ENCODE assay signal across 1 cellular context in the genomic region with DNA sequence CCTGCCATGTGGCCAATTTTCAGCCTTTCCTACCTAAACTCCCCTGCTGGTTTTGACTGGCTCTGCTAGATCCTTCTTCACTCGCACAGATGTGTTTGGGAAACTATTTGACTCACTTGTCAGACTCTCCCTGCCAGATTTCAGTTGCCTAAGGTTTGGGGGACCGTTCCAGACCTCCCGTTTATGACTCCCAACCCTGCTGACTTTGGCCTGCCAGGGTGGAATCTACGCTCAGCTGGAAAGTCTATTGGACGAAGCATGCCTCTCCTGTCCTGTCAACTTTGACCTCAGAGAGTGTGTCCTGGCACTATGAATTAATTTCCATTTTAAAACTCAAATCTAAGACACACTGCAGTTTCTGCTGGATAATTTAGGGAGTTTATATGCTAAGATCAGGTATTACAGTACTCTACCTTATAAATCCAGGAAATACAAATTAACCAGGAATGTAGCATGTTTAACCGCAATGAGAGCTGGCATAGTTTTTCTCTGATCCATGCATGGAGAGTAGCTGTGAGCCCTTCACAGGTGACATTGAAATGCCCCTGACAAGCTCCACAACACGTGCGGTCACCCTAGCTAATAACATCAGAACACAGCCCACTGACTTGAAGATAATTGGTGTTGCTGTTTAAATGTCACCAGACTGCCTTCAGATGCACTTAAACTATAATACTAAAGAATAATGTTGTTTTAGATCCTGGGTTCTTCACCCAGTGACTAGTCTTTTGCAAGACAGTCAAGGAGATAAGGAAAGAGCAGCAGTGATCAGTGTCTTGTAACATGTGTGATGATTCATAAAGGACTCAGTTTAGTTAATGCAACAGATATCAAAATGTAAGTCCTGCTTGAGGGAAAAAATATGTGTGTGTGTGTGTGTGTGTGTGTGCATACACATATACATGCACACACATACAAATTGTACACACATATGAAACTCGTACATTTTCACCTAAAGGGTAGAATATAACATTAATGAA.
TF ChIP-seq lines count a peak whose summit lies in the region.

No MANE protein-coding gene starts in this region.

TF ChIP-seq in H1, 55 proteins besides CTCF, POLR2A, EP300 and RAD21 (continued from another document):
- TF ChIP-seq, protein P1, sequence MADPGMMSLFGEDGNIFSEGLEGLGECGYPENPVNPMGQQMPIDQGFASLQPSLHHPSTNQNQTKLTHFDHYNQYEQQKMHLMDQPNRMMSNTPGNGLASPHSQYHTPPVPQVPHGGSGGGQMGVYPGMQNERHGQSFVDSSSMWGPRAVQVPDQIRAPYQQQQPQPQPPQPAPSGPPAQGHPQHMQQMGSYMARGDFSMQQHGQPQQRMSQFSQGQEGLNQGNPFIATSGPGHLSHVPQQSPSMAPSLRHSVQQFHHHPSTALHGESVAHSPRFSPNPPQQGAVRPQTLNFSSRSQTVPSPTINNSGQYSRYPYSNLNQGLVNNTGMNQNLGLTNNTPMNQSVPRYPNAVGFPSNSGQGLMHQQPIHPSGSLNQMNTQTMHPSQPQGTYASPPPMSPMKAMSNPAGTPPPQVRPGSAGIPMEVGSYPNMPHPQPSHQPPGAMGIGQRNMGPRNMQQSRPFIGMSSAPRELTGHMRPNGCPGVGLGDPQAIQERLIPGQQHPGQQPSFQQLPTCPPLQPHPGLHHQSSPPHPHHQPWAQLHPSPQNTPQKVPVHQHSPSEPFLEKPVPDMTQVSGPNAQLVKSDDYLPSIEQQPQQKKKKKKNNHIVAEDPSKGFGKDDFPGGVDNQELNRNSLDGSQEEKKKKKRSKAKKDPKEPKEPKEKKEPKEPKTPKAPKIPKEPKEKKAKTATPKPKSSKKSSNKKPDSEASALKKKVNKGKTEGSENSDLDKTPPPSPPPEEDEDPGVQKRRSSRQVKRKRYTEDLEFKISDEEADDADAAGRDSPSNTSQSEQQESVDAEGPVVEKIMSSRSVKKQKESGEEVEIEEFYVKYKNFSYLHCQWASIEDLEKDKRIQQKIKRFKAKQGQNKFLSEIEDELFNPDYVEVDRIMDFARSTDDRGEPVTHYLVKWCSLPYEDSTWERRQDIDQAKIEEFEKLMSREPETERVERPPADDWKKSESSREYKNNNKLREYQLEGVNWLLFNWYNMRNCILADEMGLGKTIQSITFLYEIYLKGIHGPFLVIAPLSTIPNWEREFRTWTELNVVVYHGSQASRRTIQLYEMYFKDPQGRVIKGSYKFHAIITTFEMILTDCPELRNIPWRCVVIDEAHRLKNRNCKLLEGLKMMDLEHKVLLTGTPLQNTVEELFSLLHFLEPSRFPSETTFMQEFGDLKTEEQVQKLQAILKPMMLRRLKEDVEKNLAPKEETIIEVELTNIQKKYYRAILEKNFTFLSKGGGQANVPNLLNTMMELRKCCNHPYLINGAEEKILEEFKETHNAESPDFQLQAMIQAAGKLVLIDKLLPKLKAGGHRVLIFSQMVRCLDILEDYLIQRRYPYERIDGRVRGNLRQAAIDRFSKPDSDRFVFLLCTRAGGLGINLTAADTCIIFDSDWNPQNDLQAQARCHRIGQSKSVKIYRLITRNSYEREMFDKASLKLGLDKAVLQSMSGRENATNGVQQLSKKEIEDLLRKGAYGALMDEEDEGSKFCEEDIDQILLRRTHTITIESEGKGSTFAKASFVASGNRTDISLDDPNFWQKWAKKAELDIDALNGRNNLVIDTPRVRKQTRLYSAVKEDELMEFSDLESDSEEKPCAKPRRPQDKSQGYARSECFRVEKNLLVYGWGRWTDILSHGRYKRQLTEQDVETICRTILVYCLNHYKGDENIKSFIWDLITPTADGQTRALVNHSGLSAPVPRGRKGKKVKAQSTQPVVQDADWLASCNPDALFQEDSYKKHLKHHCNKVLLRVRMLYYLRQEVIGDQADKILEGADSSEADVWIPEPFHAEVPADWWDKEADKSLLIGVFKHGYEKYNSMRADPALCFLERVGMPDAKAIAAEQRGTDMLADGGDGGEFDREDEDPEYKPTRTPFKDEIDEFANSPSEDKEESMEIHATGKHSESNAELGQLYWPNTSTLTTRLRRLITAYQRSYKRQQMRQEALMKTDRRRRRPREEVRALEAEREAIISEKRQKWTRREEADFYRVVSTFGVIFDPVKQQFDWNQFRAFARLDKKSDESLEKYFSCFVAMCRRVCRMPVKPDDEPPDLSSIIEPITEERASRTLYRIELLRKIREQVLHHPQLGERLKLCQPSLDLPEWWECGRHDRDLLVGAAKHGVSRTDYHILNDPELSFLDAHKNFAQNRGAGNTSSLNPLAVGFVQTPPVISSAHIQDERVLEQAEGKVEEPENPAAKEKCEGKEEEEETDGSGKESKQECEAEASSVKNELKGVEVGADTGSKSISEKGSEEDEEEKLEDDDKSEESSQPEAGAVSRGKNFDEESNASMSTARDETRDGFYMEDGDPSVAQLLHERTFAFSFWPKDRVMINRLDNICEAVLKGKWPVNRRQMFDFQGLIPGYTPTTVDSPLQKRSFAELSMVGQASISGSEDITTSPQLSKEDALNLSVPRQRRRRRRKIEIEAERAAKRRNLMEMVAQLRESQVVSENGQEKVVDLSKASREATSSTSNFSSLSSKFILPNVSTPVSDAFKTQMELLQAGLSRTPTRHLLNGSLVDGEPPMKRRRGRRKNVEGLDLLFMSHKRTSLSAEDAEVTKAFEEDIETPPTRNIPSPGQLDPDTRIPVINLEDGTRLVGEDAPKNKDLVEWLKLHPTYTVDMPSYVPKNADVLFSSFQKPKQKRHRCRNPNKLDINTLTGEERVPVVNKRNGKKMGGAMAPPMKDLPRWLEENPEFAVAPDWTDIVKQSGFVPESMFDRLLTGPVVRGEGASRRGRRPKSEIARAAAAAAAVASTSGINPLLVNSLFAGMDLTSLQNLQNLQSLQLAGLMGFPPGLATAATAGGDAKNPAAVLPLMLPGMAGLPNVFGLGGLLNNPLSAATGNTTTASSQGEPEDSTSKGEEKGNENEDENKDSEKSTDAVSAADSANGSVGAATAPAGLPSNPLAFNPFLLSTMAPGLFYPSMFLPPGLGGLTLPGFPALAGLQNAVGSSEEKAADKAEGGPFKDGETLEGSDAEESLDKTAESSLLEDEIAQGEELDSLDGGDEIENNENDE (IDR thresholded peaks at IDR 0.05; ENCODE audit: insufficient replicate concordance, low read length), result no peak
- no peak for TF ChIP-seq TAF7 (optimal IDR thresholded peaks at IDR 0.05; ENCODE audit: borderline replicate concordance, low read depth, low read length)
- no peak for TF ChIP-seq HDAC2 (IDR thresholded peaks at IDR 0.05; ENCODE audit: borderline replicate concordance in 1 of 2, low read depth in 2 of 2, low read length in 2 of 2)
- no peak for TF ChIP-seq TAF1 (IDR thresholded peaks at IDR 0.05; ENCODE audit: low read depth, low read length)
- no peak for TF ChIP-seq CBX8 (IDR thresholded peaks at IDR 0.05; ENCODE audit: borderline replicate concordance, low read depth, low read length)
- TF ChIP-seq RXRA (IDR thresholded peaks at IDR 0.05; ENCODE audit: insufficient read depth, low read depth, low read length), result no peak
- no peak for TF ChIP-seq YY1 (IDR thresholded peaks at IDR 0.05; ENCODE audit: low read depth, low read length)
- TF ChIP-seq SP1 (IDR thresholded peaks at IDR 0.05; ENCODE audit: low read depth, low read length), result no peak
- TF ChIP-seq SP2 (IDR thresholded peaks at IDR 0.05; ENCODE audit: low read length), result no peak
- no peak for TF ChIP-seq CTBP2 (IDR thresholded peaks at IDR 0.05; ENCODE audit: borderline replicate concordance, insufficient read depth, insufficient read length, low read length)
TF ChIP-seq in H1: peak in this region for 0.
